Comparison of ENCODE assay signal across 11 cellular contexts in genomic region chr9:134379774-134380431, GRCh38. TPM values are rescaled to one million over a fixed set of nuclear protein-coding genes. Genes with fewer than 3 reads are reported as not detected.
DNase-seq lines count a peak whose midpoint lies in the region; ATAC-seq and TF ChIP-seq lines count a peak whose summit lies in the region.
"Had no signal": no experiment of that assay in that cellular context is flagged by ENCODE, and none has a peak within 500 bp of the region (broad histone marks: within the 10 kb centered on the region; RNA-seq: fewer than 3 reads in every experiment).

No MANE protein-coding gene starts in this region.

- H3F3A ChIP-seq in GM23338 (replicated peaks; ENCODE audit: low read depth): no peaks in the 10 kb centered on the region

- H4K20me1 ChIP-seq in GM23338 (replicated peaks; ENCODE audit: insufficient read depth): no peaks in the 10 kb centered on the region; the same call in 1 of the 2 replicates

- no peak for TF ChIP-seq CTCF in upper lobe of left lung (IDR thresholded peaks at IDR 0.05)
- no peak for TF ChIP-seq CTCF in GM23338 (conservative IDR thresholded peaks at IDR 0.05; ENCODE audit: low read depth in 2 of 2)

- peaks cover 6% of the 10 kb centered on the region for H3K27me3 Mint-ChIP-seq in GM23338 (ENCODE audit: insufficient read depth, low read depth, poor library complexity)

- peak overlapping the region; percentile 29 for H3K27ac ChIP-seq in angular gyrus (ENCODE audit: low read depth, low read length)
- H3K27ac ChIP-seq in upper lobe of left lung: peak overlapping the region; percentile 49 to 94 (median 70)
- no peak overlapping the region for H3K27ac ChIP-seq in GM23338 (ENCODE audit: low read depth)
- H3K27ac ChIP-seq: thoracic aorta had no signal

- WGBS in upper lobe of left lung, 2 donors: 93% methylated on average over 20 of the region's 23 CpGs; no CpG with 5 or more reads in 1 of the 2 donors

- no peak overlapping the region for H3K27ac Mint-ChIP-seq in GM23338

- DNase-seq in HT1080 (ENCODE audit: low read depth) (peak; percentile 88), kidney tubule cell (ENCODE audit: low spot score) (peak; percentile 51), upper lobe of left lung (peak in 1 of 2 donors; percentile 83), NCI-H2107 treated with DMSO at 0.1 percent for 48 hours (lab: John Stamatoyannopoulos, UW; ENCODE audit: unreplicated experiment) (no peak), GM23338 (ENCODE audit: low spot score) (no peak), pons (ENCODE audit: low spot score) (no peak)
- DNase-seq: kidney glomerular epithelial cell; NCI-H2029 treated with DMSO at 0.1 percent for 48 hours; stimulated activated CD4-positive, alpha-beta T cell treated with anti-CD3 and anti-CD28 coated beads, Interleukin-4, amount 100 ng/mL, for 4 hours had no signal

- H3K9me2 ChIP-seq in GM23338 (ENCODE audit: insufficient read depth): no peaks in the 10 kb centered on the region

- H3K4me1 ChIP-seq in upper lobe of left lung: peaks cover 92 to 99% (median 98%) of the 10 kb centered on the region in 4 donors
- H3K4me1 ChIP-seq in GM23338 (ENCODE audit: insufficient read depth): no peaks in the 10 kb centered on the region

- no peak for TF ChIP-seq POLR2A in upper lobe of left lung (IDR thresholded peaks at IDR 0.05)

- H3K36me3 ChIP-seq in upper lobe of left lung (no peaks in the 10 kb centered on the region), GM23338 (ENCODE audit: insufficient read depth) (no peaks in the 10 kb centered on the region)
- H3K36me3 ChIP-seq: thoracic aorta had no signal

- H3K9me3 ChIP-seq in upper lobe of left lung: no peaks in the 10 kb centered on the region
- H3K9me3 ChIP-seq: thoracic aorta had no signal

- H3K79me2 ChIP-seq in GM23338 (replicated peaks; ENCODE audit: insufficient read depth): peaks cover 60% of the 10 kb centered on the region

- no peaks in the 10 kb centered on the region for H3K36me3 Mint-ChIP-seq in GM23338 (ENCODE audit: low read depth)

- no peak overlapping the region for H3K4me3 Mint-ChIP-seq in GM23338

- no peak for TF ChIP-seq EP300 in upper lobe of left lung (IDR thresholded peaks at IDR 0.05)

- H3K27me3 ChIP-seq in upper lobe of left lung (no peaks in the 10 kb centered on the region), GM23338 (ENCODE audit: insufficient read depth) (no peaks in the 10 kb centered on the region)

- H3K9me3 Mint-ChIP-seq in GM23338: no peaks in the 10 kb centered on the region

- no peak overlapping the region for H3K4me3 ChIP-seq in upper lobe of left lung
- H3K4me3 ChIP-seq in GM23338: no peak overlapping the region
- H3K4me3 ChIP-seq: thoracic aorta had no signal

- no peak overlapping the region for H2AFZ ChIP-seq in GM23338

- peaks cover 20% of the 10 kb centered on the region for H3K4me1 Mint-ChIP-seq in GM23338

- no peak for ATAC-seq in upper lobe of left lung (ENCODE audit: low FRiP score in 2 of 2)
- no peak for ATAC-seq in GM23338

- H3K4me2 ChIP-seq in GM23338: no peak overlapping the region

TF ChIP-seq in GM23338, 12 proteins besides CTCF, POLR2A, EP300 and RAD21:
- no peak for TF ChIP-seq POLR2AphosphoS5 (IDR thresholded peaks at IDR 0.05; ENCODE audit: low read depth)
- no peak for TF ChIP-seq NANOG (IDR thresholded peaks at IDR 0.05; ENCODE audit: borderline replicate concordance)
TF ChIP-seq in GM23338: peak in this region for 0.

RNA-seq across cellular contexts. Expression of gene RXRA, which starts 53.6 kb away (rescaled TPM):
- total RNA-seq in HT1080 (2014; rRNA removed; shearing (Covaris generic)): 15.5 and 19.1 TPM in 2 replicates
- polyA plus RNA-seq in HT1080 (2015; cell fraction: cytosol; rRNA removed): 13.4 and 13.8 TPM in 2 replicates
- 10.6 and 11.3 TPM in 2 replicates for polyA plus RNA-seq in HT1080 (2015; cell fraction: nucleus; rRNA removed)
- 10 to 100 TPM; 43.8 to 92.7 (median 74.1) TPM for total RNA-seq in upper lobe of left lung
- total RNA-seq in GM23338 (2014; rRNA removed; shearing (Covaris generic)): 14.9 and 17.9 TPM in 2 replicates
- polyA plus RNA-seq in GM23338 (2016; fragmentation: Nextera tagmentation; extraction: Ambion mirVana): 4.8 and 4.9 TPM in 2 replicates

Comparison
In these comparisons a context has a peak if more than half of its experiments do, and no peak if none do; other contexts are left out.
1. DNase-seq: peak in HT1080 (single experiment) and kidney tubule cell (single experiment); none in NCI-H2107 treated with DMSO at 0.1 percent for 48 hours (single experiment), GM23338 (single experiment) and pons (single experiment).